Comparison of ENCODE assay signal across 9 cellular contexts in the genomic region with DNA sequence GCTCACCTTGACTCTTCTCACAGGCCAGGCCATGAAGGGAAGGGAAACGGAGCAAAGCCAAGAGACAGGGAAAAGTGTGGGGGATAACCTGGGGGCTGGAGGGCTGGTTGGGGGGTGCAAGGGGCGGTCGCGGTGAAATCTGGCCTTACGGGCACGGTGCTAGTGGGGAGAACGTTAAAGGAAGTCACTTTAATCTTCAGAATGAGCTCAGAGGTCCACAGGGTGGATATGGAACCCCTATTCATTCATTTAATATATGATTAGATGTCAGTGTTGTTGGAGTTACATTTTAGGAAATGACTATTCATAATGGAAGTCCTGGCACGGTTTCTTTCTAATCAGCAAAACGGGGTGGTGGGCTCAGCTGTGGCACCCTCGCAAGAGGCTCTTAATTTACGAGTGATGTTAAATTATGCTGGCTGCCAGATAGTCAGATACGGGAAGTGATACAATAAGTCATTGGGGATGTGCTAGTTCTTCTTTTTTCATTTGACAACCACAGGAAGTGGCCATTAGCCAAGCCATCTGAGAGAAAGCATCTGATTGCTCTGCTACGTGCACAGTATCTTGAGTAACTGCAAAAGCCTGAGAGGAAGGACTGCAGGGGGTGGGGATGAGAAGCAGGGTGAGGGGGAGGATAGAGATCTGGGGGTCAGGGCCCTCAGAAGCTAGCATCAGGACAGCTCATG.
A peak's percentile ranks its signal among the peaks of the same experiment; 100 is the strongest.
DNase-seq lines count a peak whose midpoint lies in the region; ATAC-seq and TF ChIP-seq lines count a peak whose summit lies in the region.
"Had no signal": no experiment of that assay in that cellular context is flagged by ENCODE, and none has a peak within 500 bp of the region (broad histone marks: within the 10 kb centered on the region; RNA-seq: fewer than 3 reads in every experiment).

No MANE protein-coding gene starts in this region.

- peaks cover 3% of the 10 kb centered on the region for H3K27me3 ChIP-seq in CD4-positive, CD25-positive, alpha-beta regulatory T cell (ENCODE audit: control insufficient read depth, insufficient read depth, low read length)

- H3K36me3 Mint-ChIP-seq in CD4-positive, CD25-positive, alpha-beta regulatory T cell = no peaks in the 10 kb centered on the region
- H3K36me3 Mint-ChIP-seq in activated CD8-positive, alpha-beta T cell treated with anti-CD3 and anti-CD28 coated beads for 36 hours (ENCODE audit: low read depth) = no peaks in the 10 kb centered on the region
- no peaks in the 10 kb centered on the region for H3K36me3 Mint-ChIP-seq in natural killer cell
- no peaks in the 10 kb centered on the region for H3K36me3 Mint-ChIP-seq in activated naive CD4-positive, alpha-beta T cell treated with anti-CD3 and anti-CD28 coated beads, Interleukin-2, amount 10 ng/mL, durations not matched to agents 7 days and 5 days
- H3K36me3 Mint-ChIP-seq: activated naive CD8-positive, alpha-beta T cell had no signal

- H3K27ac ChIP-seq in CD4-positive, CD25-positive, alpha-beta regulatory T cell (ENCODE audit: insufficient read depth, low read length, poor library complexity, severe bottlenecking) = no peak overlapping the region

- H3K27me3 Mint-ChIP-seq in CD4-positive, CD25-positive, alpha-beta regulatory T cell = no peaks in the 10 kb centered on the region
- peaks cover 1% of the 10 kb centered on the region for H3K27me3 Mint-ChIP-seq in activated CD8-positive, alpha-beta T cell treated with anti-CD3 and anti-CD28 coated beads for 36 hours
- H3K27me3 Mint-ChIP-seq in natural killer cell (ENCODE audit: low read depth in 2 of 2) = peaks cover 0 to 3% of the 10 kb centered on the region in 2 donors
- no peaks in the 10 kb centered on the region for H3K27me3 Mint-ChIP-seq in activated naive CD4-positive, alpha-beta T cell treated with anti-CD3 and anti-CD28 coated beads, Interleukin-2, amount 10 ng/mL, durations not matched to agents 7 days and 5 days
- H3K27me3 Mint-ChIP-seq: activated naive CD8-positive, alpha-beta T cell had no signal

- H3K4me1 Mint-ChIP-seq in CD4-positive, CD25-positive, alpha-beta regulatory T cell = peaks cover 0 to 12% (median 5%) of the 10 kb centered on the region in 4 donors
- H3K4me1 Mint-ChIP-seq in activated CD8-positive, alpha-beta T cell treated with anti-CD3 and anti-CD28 coated beads for 36 hours (ENCODE audit: low read depth) = peaks cover 12% of the 10 kb centered on the region
- peaks cover 14 to 21% of the 10 kb centered on the region in 2 donors for H3K4me1 Mint-ChIP-seq in natural killer cell
- H3K4me1 Mint-ChIP-seq in activated naive CD4-positive, alpha-beta T cell treated with anti-CD3 and anti-CD28 coated beads, Interleukin-2, amount 10 ng/mL, durations not matched to agents 7 days and 5 days = peaks cover 7% of the 10 kb centered on the region

- H3K36me3 ChIP-seq in CD4-positive, CD25-positive, alpha-beta regulatory T cell (ENCODE audit: control insufficient read depth, insufficient read depth, low read length) = no peaks in the 10 kb centered on the region

- CTCF ChIA-PET in activated CD8-positive, alpha-beta T cell treated with anti-CD3 and anti-CD28 coated beads for 36 hours (lab: Charles Lee) = no interaction called here
- CTCF ChIA-PET in activated naive CD4-positive, alpha-beta T cell treated with anti-CD3 and anti-CD28 coated beads, Interleukin-2, amount 10 ng/mL, durations not matched to agents 7 days and 5 days (lab: Charles Lee) = no interaction called here

- no peak overlapping the region for H3K4me3 ChIP-seq in CD4-positive, CD25-positive, alpha-beta regulatory T cell (ENCODE audit: low read depth, low read length)

- intact Hi-C loops in activated CD8-positive, alpha-beta T cell treated with anti-CD3 and anti-CD28 coated beads for 36 hours (cut with micrococcal nuclease) = no loop called here
- intact Hi-C loops in natural killer cell (cut with micrococcal nuclease) = loop anchor here (5.0 kb wide), 1 partner anchor 290 kb away; no protein-coding TSS in a partner anchor

- TF ChIP-seq CTCF in activated CD8-positive, alpha-beta T cell treated with anti-CD3 and anti-CD28 coated beads for 36 hours (IDR thresholded peaks at IDR 0.05) = no peak
- no peak for TF ChIP-seq CTCF in natural killer cell (IDR thresholded peaks at IDR 0.05)

- ATAC-seq in CD4-positive, CD25-positive, alpha-beta regulatory T cell (ENCODE audit: low read depth in 2 of 2) = peak; percentile 66 to 68
- ATAC-seq in GM19452 (IDR thresholded peaks at IDR 0.05; ENCODE audit: unreplicated experiment) (peak; percentile 96), HG03442 (IDR thresholded peaks at IDR 0.05; ENCODE audit: unreplicated experiment) (peak; percentile 96), natural killer cell (peak; percentile 90 to 98 (median 94))
- ATAC-seq in activated CD8-positive, alpha-beta T cell treated with anti-CD3 and anti-CD28 coated beads for 36 hours = peak; percentile 82

- POLR2A ChIA-PET in activated CD8-positive, alpha-beta T cell treated with anti-CD3 and anti-CD28 coated beads for 36 hours (lab: Charles Lee) = no interaction called here

- H3K27ac Mint-ChIP-seq in CD4-positive, CD25-positive, alpha-beta regulatory T cell = peak overlapping the region in 1 of 3 donors; percentile 18
- H3K27ac Mint-ChIP-seq in activated CD8-positive, alpha-beta T cell treated with anti-CD3 and anti-CD28 coated beads for 36 hours = no peak overlapping the region
- peak overlapping the region; percentile 69 to 88 for H3K27ac Mint-ChIP-seq in natural killer cell
- H3K27ac Mint-ChIP-seq in activated naive CD4-positive, alpha-beta T cell treated with anti-CD3 and anti-CD28 coated beads, Interleukin-2, amount 10 ng/mL, durations not matched to agents 7 days and 5 days = no peak overlapping the region
- H3K27ac Mint-ChIP-seq: activated naive CD8-positive, alpha-beta T cell had no signal

- no peaks in the 10 kb centered on the region for H3K9me3 Mint-ChIP-seq in CD4-positive, CD25-positive, alpha-beta regulatory T cell
- H3K9me3 Mint-ChIP-seq in activated CD8-positive, alpha-beta T cell treated with anti-CD3 and anti-CD28 coated beads for 36 hours = no peaks in the 10 kb centered on the region
- no peaks in the 10 kb centered on the region for H3K9me3 Mint-ChIP-seq in natural killer cell
- H3K9me3 Mint-ChIP-seq in activated naive CD4-positive, alpha-beta T cell treated with anti-CD3 and anti-CD28 coated beads, Interleukin-2, amount 10 ng/mL, durations not matched to agents 7 days and 5 days = no peaks in the 10 kb centered on the region

- peak overlapping the region in 2 of 4 donors; percentile 42 to 66 for H3K4me3 Mint-ChIP-seq in CD4-positive, CD25-positive, alpha-beta regulatory T cell
- H3K4me3 Mint-ChIP-seq in activated CD8-positive, alpha-beta T cell treated with anti-CD3 and anti-CD28 coated beads for 36 hours = no peak overlapping the region
- peak overlapping the region; percentile 73 for H3K4me3 Mint-ChIP-seq in natural killer cell
- H3K4me3 Mint-ChIP-seq in activated naive CD4-positive, alpha-beta T cell treated with anti-CD3 and anti-CD28 coated beads, Interleukin-2, amount 10 ng/mL, durations not matched to agents 7 days and 5 days = no peak overlapping the region
- H3K4me3 Mint-ChIP-seq: activated naive CD8-positive, alpha-beta T cell had no signal

- H3K4me1 ChIP-seq in CD4-positive, CD25-positive, alpha-beta regulatory T cell (ENCODE audit: control insufficient read depth, insufficient read depth, low read length, poor library complexity, severe bottlenecking) = no peaks in the 10 kb centered on the region

- DNase-seq in CD4-positive, CD25-positive, alpha-beta regulatory T cell = peak in 1 of 3 donors; percentile 45
- DNase-seq in activated CD8-positive, alpha-beta T cell treated with anti-CD3 and anti-CD28 coated beads for 36 hours = peak; percentile 32
- DNase-seq in natural killer cell = no peak
- DNase-seq in NCI-H1048 (lab: John Stamatoyannopoulos, UW) = no peak
- no peak for DNase-seq in stimulated activated CD4-positive, alpha-beta T cell treated with anti-CD3 and anti-CD28 coated beads, Interleukin-15, amount 100 ng/mL, for 24 hours
- DNase-seq in activated naive CD4-positive, alpha-beta T cell treated with anti-CD3 and anti-CD28 coated beads, Interleukin-2, amount 10 ng/mL, durations not matched to agents 7 days and 5 days = no peak

- no peaks in the 10 kb centered on the region for H3K9me3 ChIP-seq in CD4-positive, CD25-positive, alpha-beta regulatory T cell (ENCODE audit: control insufficient read depth in 2 of 2, low read length in 2 of 2)

Comparison
In these comparisons a context has a peak if more than half of its experiments do, and no peak if none do; other contexts are left out.
1. H3K27ac Mint-ChIP-seq: peak in natural killer cell (2 of 2); none in activated CD8-positive, alpha-beta T cell treated with anti-CD3 and anti-CD28 coated beads for 36 hours (single experiment) and activated naive CD4-positive, alpha-beta T cell treated with anti-CD3 and anti-CD28 coated beads, Interleukin-2, amount 10 ng/mL, durations not matched to agents 7 days and 5 days (single experiment).
2. Peak in every context shown above with its lines, with median percentiles within 50 percentile points of each other: ATAC-seq.